Comparison of ENCODE assay signal across 26 cellular contexts in the genomic region with DNA sequence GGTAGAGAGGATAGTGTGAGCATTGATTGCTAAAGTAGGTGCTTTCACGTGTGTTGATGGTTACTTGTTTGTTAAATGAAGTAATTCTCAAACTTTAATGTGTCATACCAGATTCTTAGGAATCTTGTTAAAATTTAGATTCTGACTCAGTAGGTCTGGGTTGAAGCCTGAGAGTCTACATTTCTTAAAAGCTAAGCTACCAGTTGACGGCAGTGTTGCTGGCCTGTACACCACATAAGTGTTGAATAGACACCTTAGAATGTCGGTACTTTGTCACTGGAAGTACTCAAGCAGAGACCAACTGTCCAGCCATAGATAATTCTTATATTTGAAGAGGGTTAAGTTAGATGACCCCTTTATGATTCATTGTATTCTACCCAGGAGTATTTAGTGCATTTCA.
"Had no signal": no experiment of that assay in that cellular context is flagged by ENCODE, and none has a peak within 500 bp of the region (broad histone marks: within the 10 kb centered on the region; RNA-seq: fewer than 3 reads in every experiment).

No MANE protein-coding gene starts in this region.

- H3K4me1 ChIP-seq: left lung, uterus had no signal

- H3K4me2 ChIP-seq: hepatocyte, smooth muscle cell had no signal

- ATAC-seq: heart right ventricle; left colon; left lung; lower lobe of right lung; right cardiac atrium; stimulated activated memory B cell treated with anti-CD40 and anti-IgM and Interleukin-4, amounts not matched to agents 10 μg/mL and 1 μg/mL and 100 μg/mL, for 72 hours; stimulated activated naive CD8-positive, alpha-beta T cell treated with anti-CD3 and anti-CD28 coated beads, Interleukin-15, amount 100 ng/mL, for 72 hours had no signal

- H3K4me3 Mint-ChIP-seq: naive B cell; stimulated activated memory B cell treated with anti-CD40 and anti-IgM and Interleukin-4, amounts not matched to agents 10 μg/mL and 1 μg/mL and 100 μg/mL, for 72 hours; stimulated activated naive CD8-positive, alpha-beta T cell treated with anti-CD3 and anti-CD28 coated beads, Interleukin-15, amount 100 ng/mL, for 72 hours; type B pancreatic cell had no signal

- H3K36me3 Mint-ChIP-seq: naive B cell; stimulated activated memory B cell treated with anti-CD40 and anti-IgM and Interleukin-4, amounts not matched to agents 10 μg/mL and 1 μg/mL and 100 μg/mL, for 72 hours had no signal

- H3K27me3 ChIP-seq: heart right ventricle, hepatocyte, left lung, ovary, sigmoid colon, tibial nerve, uterus had no signal

- H3K9me3 Mint-ChIP-seq: naive B cell; stimulated activated memory B cell treated with anti-CD40 and anti-IgM and Interleukin-4, amounts not matched to agents 10 μg/mL and 1 μg/mL and 100 μg/mL, for 72 hours; stimulated activated naive CD8-positive, alpha-beta T cell treated with anti-CD3 and anti-CD28 coated beads, Interleukin-15, amount 100 ng/mL, for 72 hours; type B pancreatic cell had no signal

- H3K4me1 Mint-ChIP-seq: naive B cell; stimulated activated memory B cell treated with anti-CD40 and anti-IgM and Interleukin-4, amounts not matched to agents 10 μg/mL and 1 μg/mL and 100 μg/mL, for 72 hours; stimulated activated naive CD8-positive, alpha-beta T cell treated with anti-CD3 and anti-CD28 coated beads, Interleukin-15, amount 100 ng/mL, for 72 hours had no signal

- H3K27ac Mint-ChIP-seq: naive B cell; progenitor cell of endocrine pancreas; stimulated activated memory B cell treated with anti-CD40 and anti-IgM and Interleukin-4, amounts not matched to agents 10 μg/mL and 1 μg/mL and 100 μg/mL, for 72 hours; stimulated activated naive CD8-positive, alpha-beta T cell treated with anti-CD3 and anti-CD28 coated beads, Interleukin-15, amount 100 ng/mL, for 72 hours; type B pancreatic cell had no signal

- H3K4me3 ChIP-seq: heart right ventricle, hepatocyte, left lung, lower lobe of right lung, ovary, sigmoid colon, smooth muscle cell, tibial nerve, uterus had no signal

- H3K27me3 Mint-ChIP-seq: naive B cell; progenitor cell of endocrine pancreas; stimulated activated memory B cell treated with anti-CD40 and anti-IgM and Interleukin-4, amounts not matched to agents 10 μg/mL and 1 μg/mL and 100 μg/mL, for 72 hours; stimulated activated naive CD8-positive, alpha-beta T cell treated with anti-CD3 and anti-CD28 coated beads, Interleukin-15, amount 100 ng/mL, for 72 hours; type B pancreatic cell had no signal

- H3K9me3 ChIP-seq: heart right ventricle, left lung, lower lobe of right lung, ovary, sigmoid colon, tibial nerve, uterus had no signal

- H2AFZ ChIP-seq: hepatocyte had no signal

- H3K36me3 ChIP-seq: ovary, uterus had no signal

- DNase-seq: heart right ventricle; kidney; left colon; left lung; lower lobe of right lung; mammary epithelial cell; mesenchymal stem cell; naive B cell; ovary; retina; right cardiac atrium; sigmoid colon; stimulated activated CD4-positive, alpha-beta T cell treated with anti-CD3 and anti-CD28 coated beads, Interleukin-1b, Interleukin-23, amount 100 ng/mL, for 48 hours; stimulated activated CD4-positive, alpha-beta T cell treated with anti-CD3 and anti-CD28 coated beads, Interleukin-2, amount 100 ng/mL, for 48 hours; stimulated activated CD4-positive, alpha-beta T cell treated with anti-CD3 and anti-CD28 coated beads, Interleukin-4, amount 100 ng/mL, for 4 hours; stimulated activated CD8-positive, alpha-beta memory T cell treated with anti-CD3 and anti-CD28 coated beads, Interleukin-4, amount 100 ng/mL, for 48 hours; stimulated activated naive CD4-positive, alpha-beta T cell treated with Interleukin-2 at 50 U/mL for 16 hours; stimulated activated naive CD8-positive, alpha-beta T cell treated with anti-CD3 and anti-CD28 coated beads, Interleukin-15, amount 100 ng/mL, for 72 hours; substantia nigra; uterus had no signal

- H3K79me2 ChIP-seq: hepatocyte had no signal

- H3K27ac ChIP-seq: heart right ventricle, hepatocyte, left lung, lower lobe of right lung, ovary, sigmoid colon, tibial nerve, uterus had no signal
